Comparison of ENCODE assay signal across 28 cellular contexts in genomic region chr2:39368846-39369245, GRCh38.
A peak's percentile ranks its signal among the peaks of the same experiment; 100 is the strongest.
DNase-seq lines count a peak whose midpoint lies in the region; ATAC-seq and TF ChIP-seq lines count a peak whose summit lies in the region.
"Had no signal": no experiment of that assay in that cellular context is flagged by ENCODE, and none has a peak within 500 bp of the region (broad histone marks: within the 10 kb centered on the region; RNA-seq: fewer than 3 reads in every experiment).

No MANE protein-coding gene starts in this region.

- H3K27me3 Mint-ChIP-seq in activated CD4-positive, alpha-beta T cell treated with anti-CD3 and anti-CD28 coated beads for 36 hours = no peaks in the 10 kb centered on the region
- H3K27me3 Mint-ChIP-seq in GM23338 (ENCODE audit: insufficient read depth, low read depth, poor library complexity) = peaks cover 5% of the 10 kb centered on the region
- no peaks in the 10 kb centered on the region for H3K27me3 Mint-ChIP-seq in effector memory CD8-positive, alpha-beta T cell
- no peaks in the 10 kb centered on the region for H3K27me3 Mint-ChIP-seq in MCF 10A (ENCODE audit: insufficient read depth, unreplicated experiment)
- H3K27me3 Mint-ChIP-seq: activated naive CD8-positive, alpha-beta T cell treated with anti-CD3 and anti-CD28 coated beads for 36 hours; stimulated activated naive B cell treated with anti-CD40 and anti-IgM and Interleukin-4, amounts not matched to agents 10 μg/mL and 1 μg/mL and 100 μg/mL, for 72 hours had no signal

- no peak overlapping the region for H3K4me2 ChIP-seq in GM23338
- H3K4me2 ChIP-seq: neural progenitor cell had no signal

- peaks cover 11% of the 10 kb centered on the region for H3K9me3 Mint-ChIP-seq in activated CD4-positive, alpha-beta T cell treated with anti-CD3 and anti-CD28 coated beads for 36 hours (ENCODE audit: low read depth)
- H3K9me3 Mint-ChIP-seq in GM23338 (peaks cover 36% of the 10 kb centered on the region), MCF 10A (ENCODE audit: unreplicated experiment) (peaks cover 9% of the 10 kb centered on the region)
- peaks cover 0 to 7% of the 10 kb centered on the region in 2 donors for H3K9me3 Mint-ChIP-seq in effector memory CD8-positive, alpha-beta T cell

- no peak overlapping the region for H2AFZ ChIP-seq in GM23338
- H2AFZ ChIP-seq: neural progenitor cell, parathyroid adenoma had no signal

- DNase-seq in activated CD4-positive, alpha-beta T cell treated with anti-CD3 and anti-CD28 coated beads for 36 hours = no peak
- no peak for DNase-seq in activated CD4-positive, alpha-beta T cell treated with anti-CD3 and anti-CD28 coated beads for 4 hours
- DNase-seq in GM23338 (ENCODE audit: low spot score) = no peak
- no peak for DNase-seq in effector memory CD8-positive, alpha-beta T cell
- DNase-seq in DMS114 treated with DMSO at 0.1 percent for 48 hours (lab: John Stamatoyannopoulos, UW; ENCODE audit: unreplicated experiment) = no peak
- DNase-seq in MCF 10A (ENCODE audit: unreplicated experiment) = no peak
- no peak for DNase-seq in left colon
- DNase-seq: activated gamma-delta T cell; activated naive CD8-positive, alpha-beta T cell treated with anti-CD3 and anti-CD28 coated beads for 36 hours; effector CD8-positive, alpha-beta T cell; EL; hypothalamus; left cardiac atrium; NCI-H1048; NCI-H187 treated with DMSO at 0.1 percent for 48 hours; NCI-H510A treated with DMSO at 0.1 percent for 48 hours; retina; stimulated activated naive B cell treated with anti-CD40 and anti-IgM and Interleukin-4, amounts not matched to agents 10 μg/mL and 1 μg/mL and 100 μg/mL, for 72 hours; upper lobe of right lung had no signal

- H3K9me2 ChIP-seq in GM23338 (ENCODE audit: insufficient read depth) = no peaks in the 10 kb centered on the region

- peaks cover 40% of the 10 kb centered on the region for H3K4me1 ChIP-seq in GM23338 (ENCODE audit: insufficient read depth)
- H3K4me1 ChIP-seq: neural progenitor cell, parathyroid adenoma, suprapubic skin had no signal

- peaks cover 32% of the 10 kb centered on the region for H3K36me3 Mint-ChIP-seq in activated CD4-positive, alpha-beta T cell treated with anti-CD3 and anti-CD28 coated beads for 36 hours (ENCODE audit: low read depth)
- peaks cover 73% of the 10 kb centered on the region for H3K36me3 Mint-ChIP-seq in GM23338 (ENCODE audit: low read depth)
- H3K36me3 Mint-ChIP-seq in effector memory CD8-positive, alpha-beta T cell (ENCODE audit: insufficient read depth) = no peaks in the 10 kb centered on the region
- peaks cover 16% of the 10 kb centered on the region for H3K36me3 Mint-ChIP-seq in MCF 10A (ENCODE audit: insufficient read depth, unreplicated experiment)

- H3K27ac ChIP-seq in GM23338 (ENCODE audit: low read depth) = no peak overlapping the region
- H3K27ac ChIP-seq: 22Rv1, coronary artery, epithelial cell of prostate, neural progenitor cell, parathyroid adenoma, skin epidermis, suprapubic skin, upper lobe of right lung had no signal

- no TSS peak for BruUV-seq in MCF 10A (replicated peaks; lab: Mats Ljungman, UMichigan)

- H3K4me3 Mint-ChIP-seq in activated CD4-positive, alpha-beta T cell treated with anti-CD3 and anti-CD28 coated beads for 36 hours = no peak overlapping the region
- H3K4me3 Mint-ChIP-seq in GM23338 = no peak overlapping the region
- no peak overlapping the region for H3K4me3 Mint-ChIP-seq in effector memory CD8-positive, alpha-beta T cell
- H3K4me3 Mint-ChIP-seq in MCF 10A (ENCODE audit: unreplicated experiment) = no peak overlapping the region
- H3K4me3 Mint-ChIP-seq: activated naive CD8-positive, alpha-beta T cell treated with anti-CD3 and anti-CD28 coated beads for 36 hours; neural progenitor cell; stimulated activated naive B cell treated with anti-CD40 and anti-IgM and Interleukin-4, amounts not matched to agents 10 μg/mL and 1 μg/mL and 100 μg/mL, for 72 hours had no signal

- ATAC-seq in activated CD4-positive, alpha-beta T cell treated with anti-CD3 and anti-CD28 coated beads for 36 hours = peak; percentile 57
- no peak for ATAC-seq in GM23338
- ATAC-seq in SK-N-SH treated with all-trans-retinoic acid at 6 μM for 48 hours = peak; percentile 47; the same call in 2 of the 3 replicates
- ATAC-seq in effector memory CD8-positive, alpha-beta T cell (replicated peaks) = peak; percentile 45
- no peak for ATAC-seq in left colon
- ATAC-seq: HCT116; left cardiac atrium; stimulated activated naive B cell treated with anti-CD40 and anti-IgM and Interleukin-4, amounts not matched to agents 10 μg/mL and 1 μg/mL and 100 μg/mL, for 72 hours; upper lobe of right lung had no signal

- CTCF ChIA-PET in activated CD4-positive, alpha-beta T cell treated with anti-CD3 and anti-CD28 coated beads for 36 hours (lab: Charles Lee) = interaction anchor here (1.0 to 1.7 kb wide), 3 partner anchors 9 to 34 kb away, joined by 3 to 7 read pairs (median 5); no protein-coding TSS in a partner anchor
- CTCF ChIA-PET in MCF 10A (lab: Yijun Ruan, JAX) = interaction anchor here (0.8 to 1.1 kb wide), 4 partner anchors 8 to 391 kb away, joined by 3 to 7 read pairs (median 4); no protein-coding TSS in a partner anchor

- H3K79me2 ChIP-seq in GM23338 (replicated peaks; ENCODE audit: insufficient read depth) = peaks cover 61% of the 10 kb centered on the region

- intact Hi-C loops in activated CD4-positive, alpha-beta T cell treated with anti-CD3 and anti-CD28 coated beads for 36 hours (cut with DNase I, micrococcal nuclease) = no loop called here
- intact Hi-C loops in MCF 10A (cut with micrococcal nuclease) (no loop called here), left colon (cut with DNase I, micrococcal nuclease) (no loop called here)

- H3K27me3 ChIP-seq in GM23338 (ENCODE audit: insufficient read depth) = no peaks in the 10 kb centered on the region
- H3K27me3 ChIP-seq: neural progenitor cell, suprapubic skin, upper lobe of right lung had no signal

- peaks cover 17% of the 10 kb centered on the region for H3K4me1 Mint-ChIP-seq in activated CD4-positive, alpha-beta T cell treated with anti-CD3 and anti-CD28 coated beads for 36 hours
- H3K4me1 Mint-ChIP-seq in GM23338 = peaks cover 44% of the 10 kb centered on the region
- peaks cover 7 to 15% of the 10 kb centered on the region in 2 donors for H3K4me1 Mint-ChIP-seq in effector memory CD8-positive, alpha-beta T cell (ENCODE audit: low read depth in 2 of 2)
- peaks cover 5% of the 10 kb centered on the region for H3K4me1 Mint-ChIP-seq in MCF 10A (ENCODE audit: insufficient read depth, unreplicated experiment)

- no peak overlapping the region for H3K4me3 ChIP-seq in GM23338
- H3K4me3 ChIP-seq: coronary artery, neural progenitor cell, skin epidermis, suprapubic skin, upper lobe of right lung had no signal

- no peaks in the 10 kb centered on the region for H3F3A ChIP-seq in GM23338 (replicated peaks; ENCODE audit: low read depth)

- TF ChIP-seq CTCF in GM23338 (conservative IDR thresholded peaks at IDR 0.05; ENCODE audit: low read depth in 2 of 2) (no peak), MCF 10A (IDR thresholded peaks at IDR 0.05; ENCODE audit: unreplicated experiment) (no peak)

- POLR2A ChIA-PET in activated CD4-positive, alpha-beta T cell treated with anti-CD3 and anti-CD28 coated beads for 36 hours (lab: Charles Lee) = no interaction called here
- POLR2A ChIA-PET in MCF 10A (lab: Yijun Ruan, JAX) = interaction anchor here (0.7 kb wide), 1 partner anchor 16 kb away, joined by 4 read pairs; no protein-coding TSS in a partner anchor

- no peaks in the 10 kb centered on the region for H4K20me1 ChIP-seq in GM23338 (replicated peaks; ENCODE audit: insufficient read depth)

- no peaks in the 10 kb centered on the region for H3K36me3 ChIP-seq in GM23338 (ENCODE audit: insufficient read depth)
- H3K36me3 ChIP-seq: suprapubic skin had no signal

- H3K27ac Mint-ChIP-seq in activated CD4-positive, alpha-beta T cell treated with anti-CD3 and anti-CD28 coated beads for 36 hours = peak overlapping the region; percentile 22
- H3K27ac Mint-ChIP-seq in GM23338 = peak overlapping the region; percentile 41; the same call in 1 of the 2 replicates
- H3K27ac Mint-ChIP-seq in effector memory CD8-positive, alpha-beta T cell = peak overlapping the region; percentile 20 to 22
- no peak overlapping the region for H3K27ac Mint-ChIP-seq in MCF 10A (ENCODE audit: low read depth, unreplicated experiment)
- H3K27ac Mint-ChIP-seq: activated naive CD8-positive, alpha-beta T cell treated with anti-CD3 and anti-CD28 coated beads for 36 hours; neural progenitor cell; stimulated activated naive B cell treated with anti-CD40 and anti-IgM and Interleukin-4, amounts not matched to agents 10 μg/mL and 1 μg/mL and 100 μg/mL, for 72 hours had no signal

TF ChIP-seq in GM23338, 12 proteins besides CTCF, POLR2A, EP300 and RAD21:
- no peak for TF ChIP-seq NANOG (IDR thresholded peaks at IDR 0.05; ENCODE audit: borderline replicate concordance)
- TF ChIP-seq ZNF114 (CRISPR knock-in tag; IDR thresholded peaks at IDR 0.05) = no peak
- no peak for TF ChIP-seq ZNF331 (CRISPR knock-in tag; IDR thresholded peaks at IDR 0.05; ENCODE audit: low read depth)
- TF ChIP-seq POLR2AphosphoS5 (IDR thresholded peaks at IDR 0.05; ENCODE audit: low read depth) = no peak

TF ChIP-seq in SK-N-SH treated with all-trans-retinoic acid at 6 μM for 48 hours, 23 proteins besides CTCF, POLR2A, EP300 and RAD21 (continues in another document):
- TF ChIP-seq BACH2 (CRISPR knock-in tag; IDR thresholded peaks at IDR 0.05; ENCODE audit: borderline replicate concordance) (no peak), ARNTL (CRISPR knock-in tag; IDR thresholded peaks at IDR 0.05; ENCODE audit: borderline replicate concordance, low read depth) (no peak), ZNF8 (CRISPR knock-in tag; IDR thresholded peaks at IDR 0.05) (no peak), GLIS3 (CRISPR knock-in tag; IDR thresholded peaks at IDR 0.05) (no peak), PATZ1 (CRISPR knock-in tag; IDR thresholded peaks at IDR 0.05; ENCODE audit: borderline replicate concordance) (no peak), ISL1 (CRISPR knock-in tag; IDR thresholded peaks at IDR 0.05) (no peak)

Comparison
In these comparisons a context has a peak if more than half of its experiments do, and no peak if none do; other contexts are left out.
1. ATAC-seq: peak in activated CD4-positive, alpha-beta T cell treated with anti-CD3 and anti-CD28 coated beads for 36 hours (single experiment), SK-N-SH treated with all-trans-retinoic acid at 6 μM for 48 hours (single experiment) and effector memory CD8-positive, alpha-beta T cell (single experiment); none in GM23338 (single experiment) and left colon (single experiment).